14 cellular contexts compared by ENCODE assay signal in the genomic region with DNA sequence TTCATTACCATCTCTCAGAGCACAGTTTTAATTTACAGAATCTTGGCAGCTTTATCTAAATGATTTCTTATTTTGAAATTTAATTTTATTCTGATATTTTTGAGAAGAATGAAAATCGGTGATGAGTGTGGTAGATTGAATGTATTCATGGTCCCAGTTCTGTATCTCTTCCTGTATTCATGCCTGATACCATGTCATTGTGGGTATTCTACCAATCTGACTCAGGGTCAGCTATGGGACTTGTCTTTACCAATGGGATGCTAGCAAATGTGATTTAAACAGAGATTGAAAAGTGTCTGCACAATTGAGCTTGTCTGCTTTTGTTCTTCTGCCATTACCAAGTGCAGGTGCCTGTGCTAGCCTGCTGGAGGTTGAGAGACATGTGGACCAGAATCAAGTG. TPM values are rescaled to one million over a fixed set of nuclear protein-coding genes. Genes with fewer than 3 reads are reported as not detected.
DNase-seq lines count a peak whose midpoint lies in the region; ATAC-seq lines count a peak whose summit lies in the region.
"Had no signal": no experiment of that assay in that cellular context is flagged by ENCODE, and none has a peak within 500 bp of the region (broad histone marks: within the 10 kb centered on the region; RNA-seq: fewer than 3 reads in every experiment).

No MANE protein-coding gene starts in this region.

- ATAC-seq in activated CD4-positive, alpha-beta T cell treated with anti-CD3 and anti-CD28 coated beads for 36 hours: peak; percentile 30
- ATAC-seq in HG03439 (IDR thresholded peaks at IDR 0.05; ENCODE audit: unreplicated experiment) (peak; percentile 19), HG03432 (IDR thresholded peaks at IDR 0.05; ENCODE audit: unreplicated experiment) (no peak), GM21737 (IDR thresholded peaks at IDR 0.05; ENCODE audit: unreplicated experiment) (no peak), GM19452 (IDR thresholded peaks at IDR 0.05; ENCODE audit: unreplicated experiment) (no peak), HG02938 (IDR thresholded peaks at IDR 0.05; ENCODE audit: unreplicated experiment) (no peak)
- ATAC-seq: K562 had no signal

- H3K36me3 Mint-ChIP-seq in activated CD4-positive, alpha-beta T cell treated with anti-CD3 and anti-CD28 coated beads for 36 hours (ENCODE audit: low read depth): no peaks in the 10 kb centered on the region
- H3K36me3 Mint-ChIP-seq in dendritic cell treated with granulocyte-macrophage colony-stimulating factor and Interleukin-4, amounts not matched to agents 40 ng/mL and 50 ng/mL, for 4 days (ENCODE audit: low read depth): no peaks in the 10 kb centered on the region
- H3K36me3 Mint-ChIP-seq: CD4-positive, CD25-positive, alpha-beta regulatory T cell had no signal

- no peak for DNase-seq in activated CD4-positive, alpha-beta T cell treated with anti-CD3 and anti-CD28 coated beads for 36 hours
- no peak for DNase-seq in activated CD4-positive, alpha-beta T cell treated with anti-CD3 and anti-CD28 coated beads, Interleukin-2, amount 50 U/mL, for 4 hours
- DNase-seq: CD4-positive, CD25-positive, alpha-beta regulatory T cell; HCEC 1CT; NCI-H187 treated with DMSO at 0.1 percent for 48 hours; NCI-H446; Peyer's patch had no signal

- peaks cover 20% of the 10 kb centered on the region for H3K27me3 Mint-ChIP-seq in activated CD4-positive, alpha-beta T cell treated with anti-CD3 and anti-CD28 coated beads for 36 hours
- no peaks in the 10 kb centered on the region for H3K27me3 Mint-ChIP-seq in dendritic cell treated with granulocyte-macrophage colony-stimulating factor and Interleukin-4, amounts not matched to agents 40 ng/mL and 50 ng/mL, for 4 days

- CTCF ChIA-PET in activated CD4-positive, alpha-beta T cell treated with anti-CD3 and anti-CD28 coated beads for 36 hours (lab: Charles Lee): interaction anchor here (0.6 to 1.1 kb wide), 3 partner anchors 19 to 902 kb away, joined by 3 read pairs; no protein-coding TSS in a partner anchor

- no peak overlapping the region for H3K4me3 Mint-ChIP-seq in activated CD4-positive, alpha-beta T cell treated with anti-CD3 and anti-CD28 coated beads for 36 hours
- no peak overlapping the region for H3K4me3 Mint-ChIP-seq in dendritic cell treated with granulocyte-macrophage colony-stimulating factor and Interleukin-4, amounts not matched to agents 40 ng/mL and 50 ng/mL, for 4 days
- H3K4me3 Mint-ChIP-seq: CD4-positive, CD25-positive, alpha-beta regulatory T cell had no signal

- H3K4me1 Mint-ChIP-seq in activated CD4-positive, alpha-beta T cell treated with anti-CD3 and anti-CD28 coated beads for 36 hours: no peaks in the 10 kb centered on the region
- peaks cover 30% of the 10 kb centered on the region for H3K4me1 Mint-ChIP-seq in dendritic cell treated with granulocyte-macrophage colony-stimulating factor and Interleukin-4, amounts not matched to agents 40 ng/mL and 50 ng/mL, for 4 days (ENCODE audit: low read depth)
- H3K4me1 Mint-ChIP-seq: CD4-positive, CD25-positive, alpha-beta regulatory T cell had no signal

- POLR2A ChIA-PET in activated CD4-positive, alpha-beta T cell treated with anti-CD3 and anti-CD28 coated beads for 36 hours (lab: Charles Lee): no interaction called here

- H3K27ac Mint-ChIP-seq in activated CD4-positive, alpha-beta T cell treated with anti-CD3 and anti-CD28 coated beads for 36 hours: no peak overlapping the region
- H3K27ac Mint-ChIP-seq in dendritic cell treated with granulocyte-macrophage colony-stimulating factor and Interleukin-4, amounts not matched to agents 40 ng/mL and 50 ng/mL, for 4 days: peak overlapping the region; percentile 73
- H3K27ac Mint-ChIP-seq: CD4-positive, CD25-positive, alpha-beta regulatory T cell had no signal

- H3K9me3 Mint-ChIP-seq in activated CD4-positive, alpha-beta T cell treated with anti-CD3 and anti-CD28 coated beads for 36 hours (ENCODE audit: low read depth): no peaks in the 10 kb centered on the region
- peaks cover 8% of the 10 kb centered on the region for H3K9me3 Mint-ChIP-seq in dendritic cell treated with granulocyte-macrophage colony-stimulating factor and Interleukin-4, amounts not matched to agents 40 ng/mL and 50 ng/mL, for 4 days

- intact Hi-C loops in activated CD4-positive, alpha-beta T cell treated with anti-CD3 and anti-CD28 coated beads for 36 hours (cut with DNase I, micrococcal nuclease): no loop called here
- intact Hi-C loops in dendritic cell treated with granulocyte-macrophage colony-stimulating factor and Interleukin-4, amounts not matched to agents 40 ng/mL and 50 ng/mL, for 4 days (cut with micrococcal nuclease): no loop called here

RNA-seq across cellular contexts. Expression of gene ZNF618, which starts 17.8 kb away (rescaled TPM):
- under 1 TPM; 0.11 TPM for total RNA-seq in activated CD4-positive, alpha-beta T cell treated with anti-CD3 and anti-CD28 coated beads for 36 hours

Comparison
In these comparisons a context has a peak if more than half of its experiments do, and no peak if none do; other contexts are left out.
1. ATAC-seq: peak in activated CD4-positive, alpha-beta T cell treated with anti-CD3 and anti-CD28 coated beads for 36 hours (single experiment) and HG03439 (single experiment); none in HG03432 (single experiment), GM21737 (single experiment), GM19452 (single experiment) and HG02938 (single experiment).